ENCODE assay signal across 22 cellular contexts in the genomic region with DNA sequence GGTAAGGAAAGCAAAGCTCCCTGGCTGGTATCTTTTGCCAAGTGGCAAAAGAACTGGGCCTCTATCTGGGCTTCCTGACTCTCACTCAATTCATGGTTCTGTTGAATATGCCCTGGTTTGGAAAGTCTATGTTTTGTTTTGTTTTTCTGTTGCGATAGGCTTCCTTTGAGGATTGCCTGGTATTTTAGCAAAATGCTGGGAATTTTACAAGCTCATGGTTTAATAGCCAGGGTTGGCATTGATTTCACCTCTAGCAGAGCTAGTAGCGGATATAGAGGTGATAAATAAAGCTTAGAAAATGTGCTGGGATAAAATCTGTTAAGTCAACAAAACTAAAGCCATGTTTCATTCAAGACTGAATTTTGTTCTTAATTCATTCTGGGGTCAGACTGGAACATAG.
"Had no signal": no experiment of that assay in that cellular context is flagged by ENCODE, and none has a peak within 500 bp of the region (broad histone marks: within the 10 kb centered on the region; RNA-seq: fewer than 3 reads in every experiment).

No MANE protein-coding gene starts in this region.

- H3K27me3 Mint-ChIP-seq: progenitor cell of endocrine pancreas had no signal

- H3K4me3 Mint-ChIP-seq: effector memory CD8-positive, alpha-beta T cell; naive thymus-derived CD4-positive, alpha-beta T cell; nephron; neural progenitor cell; stimulated activated naive CD8-positive, alpha-beta T cell treated with anti-CD3 and anti-CD28 coated beads, Interleukin-15, amount 100 ng/mL, for 72 hours had no signal

- H3K9me3 ChIP-seq: gastrocnemius medialis, right atrium auricular region, suprapubic skin had no signal

- H3K36me3 ChIP-seq: gastrocnemius medialis, neural progenitor cell, right atrium auricular region, suprapubic skin had no signal

- DNase-seq: effector memory CD8-positive, alpha-beta T cell; gastrocnemius medialis; head of caudate nucleus; mesendoderm; midbrain; naive thymus-derived CD4-positive, alpha-beta T cell; stimulated activated CD4-positive, alpha-beta T cell treated with anti-CD3 and anti-CD28 coated beads, Interleukin-12 subunit alpha, Interleukin-12 subunit beta, amount 100 ng/mL, for 4 hours; stimulated activated CD4-positive, alpha-beta T cell treated with anti-CD3 and anti-CD28 coated beads, Interleukin-1b, Interleukin-23, amount 100 ng/mL, for 48 hours; stimulated activated CD4-positive, alpha-beta T cell treated with anti-CD3 and anti-CD28 coated beads, Interleukin-4, amount 100 ng/mL, for 1 hour; stimulated activated CD8-positive, alpha-beta memory T cell treated with anti-CD3 and anti-CD28 coated beads, Interleukin-4, amount 100 ng/mL, for 48 hours; stimulated activated naive CD4-positive, alpha-beta T cell; stimulated activated naive CD8-positive, alpha-beta T cell treated with anti-CD3 and anti-CD28 coated beads, Interleukin-15, amount 100 ng/mL, for 72 hours had no signal

- H3K27ac Mint-ChIP-seq: effector memory CD8-positive, alpha-beta T cell; naive thymus-derived CD4-positive, alpha-beta T cell; neural progenitor cell; progenitor cell of endocrine pancreas had no signal

- H3K4me3 ChIP-seq: coronary artery, gastrocnemius medialis, neural progenitor cell, right atrium auricular region, smooth muscle cell, suprapubic skin had no signal

- H3K4me1 ChIP-seq: gastrocnemius medialis, neural progenitor cell, parathyroid adenoma, right atrium auricular region had no signal

- ATAC-seq: effector memory CD8-positive, alpha-beta T cell; gastrocnemius medialis; left lobe of liver; naive thymus-derived CD4-positive, alpha-beta T cell; sciatic nerve; stimulated activated naive CD8-positive, alpha-beta T cell treated with anti-CD3 and anti-CD28 coated beads, Interleukin-15, amount 100 ng/mL, for 72 hours had no signal

- H3K27ac ChIP-seq: coronary artery, gastrocnemius medialis, neural progenitor cell, parathyroid adenoma, right atrium auricular region, suprapubic skin had no signal

- H3K9me3 Mint-ChIP-seq: effector memory CD8-positive, alpha-beta T cell; naive thymus-derived CD4-positive, alpha-beta T cell; nephron; neural progenitor cell; stimulated activated naive CD8-positive, alpha-beta T cell treated with anti-CD3 and anti-CD28 coated beads, Interleukin-15, amount 100 ng/mL, for 72 hours had no signal

- H3K36me3 Mint-ChIP-seq: naive thymus-derived CD4-positive, alpha-beta T cell; neural progenitor cell had no signal

- H3K27me3 ChIP-seq: gastrocnemius medialis, neural progenitor cell, right atrium auricular region, suprapubic skin had no signal
